In genomic region chr6:38909020-38909730, GRCh38 we compare ENCODE assay signal across 1 cellular context.
TF ChIP-seq lines count a peak whose summit lies in the region.

No MANE protein-coding gene starts in this region.

TF ChIP-seq in liver, 16 proteins besides CTCF, POLR2A, EP300 and RAD21 (continued from another document):
- TF ChIP-seq MAX (IDR thresholded peaks at IDR 0.05) (peak; percentile 51), FOXA2 (IDR thresholded peaks at IDR 0.05) (peak; percentile 87), EGR1 (IDR thresholded peaks at IDR 0.05; ENCODE audit: low read depth in 2 of 2) (no peak), GABPA (IDR thresholded peaks at IDR 0.05 in 1 of 2, conservative IDR thresholded peaks at IDR 0.05 in 1 of 2) (peak in 1 of 2 donors; percentile 55), ZBTB33 (IDR thresholded peaks at IDR 0.05) (peak; percentile 39), REST (IDR thresholded peaks at IDR 0.05) (peak; percentile 59), TAF1 (conservative IDR thresholded peaks at IDR 0.05) (no peak), SP1 (IDR thresholded peaks at IDR 0.05) (peak; percentile 92), FOXA1 (IDR thresholded peaks at IDR 0.05) (peak; percentile 72), RXRA (IDR thresholded peaks at IDR 0.05) (peak; percentile 71 to 86), YY1 (IDR thresholded peaks at IDR 0.05) (peak; percentile 48)
